ENCODE assay signal across 10 cellular contexts in genomic region chr9:127557998-127558546, GRCh38. TPM values are rescaled to one million over a fixed set of nuclear protein-coding genes. Genes with fewer than 3 reads are reported as not detected.
DNase-seq lines count a peak whose midpoint lies in the region; ATAC-seq and TF ChIP-seq lines count a peak whose summit lies in the region.
"Had no signal": no experiment of that assay in that cellular context is flagged by ENCODE, and none has a peak within 500 bp of the region (broad histone marks: within the 10 kb centered on the region; RNA-seq: fewer than 3 reads in every experiment).

No MANE protein-coding gene starts in this region.

- no peaks in the 10 kb centered on the region for H3K27me3 Mint-ChIP-seq in T-helper 2 cell treated with Interferon-gamma antibody and Interleukin-4, amounts not matched to agents 5 μg/mL and 100 μg/mL, for 36 hours (ENCODE audit: low read depth)
- H3K27me3 Mint-ChIP-seq in activated naive CD8-positive, alpha-beta T cell treated with anti-CD3 and anti-CD28 coated beads, Interleukin-2, amount 10 ng/mL, durations not matched to agents 7 days and 5 days = no peaks in the 10 kb centered on the region

- TF ChIP-seq CTCF in thoracic aorta (IDR thresholded peaks at IDR 0.05) (no peak), mucosa of descending colon (IDR thresholded peaks at IDR 0.05) (no peak)

- no peak for ATAC-seq in activated naive CD8-positive, alpha-beta T cell treated with anti-CD3 and anti-CD28 coated beads, Interleukin-2, amount 10 ng/mL, durations not matched to agents 7 days and 5 days (ENCODE audit: low read depth)
- ATAC-seq in thoracic aorta (ENCODE audit: insufficient number of reproducible peaks, low FRiP score, low read depth) (no peak), HG03039 (IDR thresholded peaks at IDR 0.05; ENCODE audit: unreplicated experiment) (no peak), mucosa of descending colon (no peak)

- peaks cover 6% of the 10 kb centered on the region for H3K36me3 ChIP-seq in thoracic aorta
- H3K36me3 ChIP-seq in mucosa of descending colon (ENCODE audit: low read depth) = peaks cover 4% of the 10 kb centered on the region

- H3K4me3 ChIP-seq in thoracic aorta (no peak overlapping the region), mucosa of descending colon (no peak overlapping the region)

- H3K27ac Mint-ChIP-seq in T-helper 2 cell treated with Interferon-gamma antibody and Interleukin-4, amounts not matched to agents 5 μg/mL and 100 μg/mL, for 36 hours = peak overlapping the region; percentile 91
- peak overlapping the region; percentile 94 for H3K27ac Mint-ChIP-seq in activated naive CD8-positive, alpha-beta T cell treated with anti-CD3 and anti-CD28 coated beads, Interleukin-2, amount 10 ng/mL, durations not matched to agents 7 days and 5 days

- H3K4me1 ChIP-seq in thoracic aorta (ENCODE audit: control insufficient read depth in 1 of 2, low read depth in 2 of 2) = peaks cover 55 to 91% of the 10 kb centered on the region in 2 donors
- peaks cover 50% of the 10 kb centered on the region for H3K4me1 ChIP-seq in mucosa of descending colon (ENCODE audit: low read depth)

- no peaks in the 10 kb centered on the region for H3K9me3 Mint-ChIP-seq in T-helper 2 cell treated with Interferon-gamma antibody and Interleukin-4, amounts not matched to agents 5 μg/mL and 100 μg/mL, for 36 hours
- H3K9me3 Mint-ChIP-seq in activated naive CD8-positive, alpha-beta T cell treated with anti-CD3 and anti-CD28 coated beads, Interleukin-2, amount 10 ng/mL, durations not matched to agents 7 days and 5 days = no peaks in the 10 kb centered on the region

- POLR2A ChIA-PET in activated naive CD8-positive, alpha-beta T cell treated with anti-CD3 and anti-CD28 coated beads, Interleukin-2, amount 10 ng/mL, durations not matched to agents 7 days and 5 days (lab: Charles Lee) = interaction anchor here (0.5 to 5.2 kb wide), 4 partner anchors 11 to 360 kb away, joined by 3 to 84 read pairs (median 11); partner anchors contain the start of genes LRSAM1 and RPL12

- no peak for DNase-seq in T-helper 2 cell treated with Interferon-gamma antibody and Interleukin-4, amounts not matched to agents 5 μg/mL and 100 μg/mL, for 36 hours (ENCODE audit: low spot score)
- DNase-seq in T-helper 2 cell (no peak), left kidney (ENCODE audit: low read depth, low spot score) (peak; percentile 36), thoracic aorta (ENCODE audit: low spot score) (no peak), mucosa of descending colon (no peak), putamen (ENCODE audit: low spot score) (no peak)
- no peak for DNase-seq in activated naive CD8-positive, alpha-beta T cell treated with anti-CD3 and anti-CD28 coated beads, Interleukin-2, amount 10 ng/mL, durations not matched to agents 7 days and 5 days
- DNase-seq: activated gamma-delta T cell, SIG-M5 had no signal

- intact Hi-C loops in mucosa of descending colon (cut with DNase I, micrococcal nuclease) = no loop called here

- H3K27me3 ChIP-seq in thoracic aorta (replicated peaks; ENCODE audit: insufficient read depth) = no peaks in the 10 kb centered on the region

- H3K27ac ChIP-seq in thoracic aorta = peak overlapping the region; percentile 56 to 94

- H3K9me3 ChIP-seq in thoracic aorta (no peaks in the 10 kb centered on the region), mucosa of descending colon (no peaks in the 10 kb centered on the region)

- H3K4me3 Mint-ChIP-seq in T-helper 2 cell treated with Interferon-gamma antibody and Interleukin-4, amounts not matched to agents 5 μg/mL and 100 μg/mL, for 36 hours = peak overlapping the region; percentile 74
- peak overlapping the region; percentile 85 for H3K4me3 Mint-ChIP-seq in activated naive CD8-positive, alpha-beta T cell treated with anti-CD3 and anti-CD28 coated beads, Interleukin-2, amount 10 ng/mL, durations not matched to agents 7 days and 5 days

- peaks cover 71% of the 10 kb centered on the region for H3K4me1 Mint-ChIP-seq in T-helper 2 cell treated with Interferon-gamma antibody and Interleukin-4, amounts not matched to agents 5 μg/mL and 100 μg/mL, for 36 hours (ENCODE audit: low read depth)
- peaks cover 77% of the 10 kb centered on the region for H3K4me1 Mint-ChIP-seq in activated naive CD8-positive, alpha-beta T cell treated with anti-CD3 and anti-CD28 coated beads, Interleukin-2, amount 10 ng/mL, durations not matched to agents 7 days and 5 days

- H3K36me3 Mint-ChIP-seq in T-helper 2 cell treated with Interferon-gamma antibody and Interleukin-4, amounts not matched to agents 5 μg/mL and 100 μg/mL, for 36 hours (ENCODE audit: low read depth) = peaks cover 28% of the 10 kb centered on the region
- peaks cover 31% of the 10 kb centered on the region for H3K36me3 Mint-ChIP-seq in activated naive CD8-positive, alpha-beta T cell treated with anti-CD3 and anti-CD28 coated beads, Interleukin-2, amount 10 ng/mL, durations not matched to agents 7 days and 5 days

RNA-seq across cellular contexts. Expression of gene STXBP1, which starts 54.0 kb away (rescaled TPM):
- total RNA-seq in activated naive CD8-positive, alpha-beta T cell treated with anti-CD3 and anti-CD28 coated beads, Interleukin-2, amount 10 ng/mL, durations not matched to agents 7 days and 5 days = 10 to 100 TPM; 19.8 to 21.7 TPM
- 10 to 100 TPM; 66.2 to 87.3 TPM for total RNA-seq in thoracic aorta
- 10 to 100 TPM; 11.8 to 37.1 (median 17.1) TPM for total RNA-seq in mucosa of descending colon
